ENCODE assay signal across 1 cellular context in genomic region chr7:150961510-150962284, GRCh38.
TF ChIP-seq lines count a peak whose summit lies in the region.

No MANE protein-coding gene starts in this region.

TF ChIP-seq in GM23338, 12 proteins besides CTCF, POLR2A, EP300 and RAD21:
- TF ChIP-seq ETS1 (IDR thresholded peaks at IDR 0.05): no peak
- TF ChIP-seq NANOG (IDR thresholded peaks at IDR 0.05; ENCODE audit: borderline replicate concordance): no peak
- TF ChIP-seq POLR2AphosphoS5 (IDR thresholded peaks at IDR 0.05; ENCODE audit: low read depth): no peak
- no peak for TF ChIP-seq CREB1 (CRISPR knock-in tag; IDR thresholded peaks at IDR 0.05; ENCODE audit: low read depth)
- TF ChIP-seq ZNF462 (CRISPR knock-in tag; IDR thresholded peaks at IDR 0.05): no peak
- no peak for TF ChIP-seq EZH2phosphoT487 (IDR thresholded peaks at IDR 0.05; ENCODE audit: unreplicated experiment)
- no peak for TF ChIP-seq ZNF114 (CRISPR knock-in tag; IDR thresholded peaks at IDR 0.05)
- TF ChIP-seq REST (IDR thresholded peaks at IDR 0.05; ENCODE audit: unreplicated experiment): no peak
- no peak for TF ChIP-seq STAT1 (IDR thresholded peaks at IDR 0.05; ENCODE audit: unreplicated experiment)
- no peak for TF ChIP-seq ZNF331 (CRISPR knock-in tag; IDR thresholded peaks at IDR 0.05; ENCODE audit: low read depth)
- no peak for TF ChIP-seq EZH2 (IDR thresholded peaks at IDR 0.05; ENCODE audit: low read depth, unreplicated experiment)
- TF ChIP-seq JUNB (IDR thresholded peaks at IDR 0.05; ENCODE audit: unreplicated experiment): no peak
